In the genomic region with DNA sequence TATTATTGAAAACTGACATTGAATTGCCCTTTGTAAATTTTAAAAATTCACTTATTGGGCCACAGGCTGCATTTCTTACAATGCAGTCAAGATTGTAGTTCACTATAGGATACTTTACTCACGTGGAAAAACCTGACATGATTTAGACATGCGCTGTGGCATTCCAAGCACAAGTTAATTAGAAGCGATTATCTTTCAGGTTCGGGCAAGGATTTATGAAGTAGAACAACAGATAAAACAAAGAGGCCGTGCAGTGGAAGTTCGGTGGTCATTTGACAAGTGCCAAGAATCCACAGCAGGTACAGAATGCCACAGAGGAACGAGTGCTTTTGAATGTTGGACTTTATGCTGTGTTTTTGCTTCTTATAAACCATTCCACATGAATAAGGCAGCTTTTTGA, we compare ENCODE assay signal across 29 cellular contexts. TPM values are rescaled to one million over a fixed set of nuclear protein-coding genes. Genes with fewer than 3 reads are reported as not detected.
"Had no signal": no experiment of that assay in that cellular context is flagged by ENCODE, and none has a peak within 500 bp of the region (broad histone marks: within the 10 kb centered on the region; RNA-seq: fewer than 3 reads in every experiment).

No MANE protein-coding gene starts in this region.

- ATAC-seq: stimulated activated effector memory CD8-positive, alpha-beta T cell treated with anti-CD3 and anti-CD28 coated beads, Interleukin-12 subunit alpha, Interleukin-12 subunit beta, amount 100 ng/mL, for 72 hours; stimulated activated memory B cell treated with anti-CD40 and anti-IgM and Interleukin-4, amounts not matched to agents 10 μg/mL and 1 μg/mL and 100 μg/mL, for 72 hours; stimulated activated naive B cell treated with anti-CD40 and anti-IgM and Interleukin-4, amounts not matched to agents 10 μg/mL and 1 μg/mL and 100 μg/mL, for 72 hours; stimulated activated naive CD8-positive, alpha-beta T cell treated with anti-CD3 and anti-CD28 coated beads, Interleukin-15, amount 100 ng/mL, for 72 hours; stimulated activated naive CD8-positive, alpha-beta T cell treated with anti-CD3 and anti-CD28 coated beads, Interleukin-15, Interleukin-2, amounts not matched to agents 100 U/mL and 50 U/mL, for 24 hours; upper lobe of right lung had no signal

- H3K9me3 ChIP-seq: stomach, suprapubic skin, testis, thoracic aorta, thyroid gland, tibial artery, tibial nerve, transverse colon, upper lobe of left lung, upper lobe of right lung, uterus, vagina had no signal

- H3K27ac Mint-ChIP-seq: stimulated activated effector memory CD8-positive, alpha-beta T cell treated with anti-CD3 and anti-CD28 coated beads, Interleukin-12 subunit alpha, Interleukin-12 subunit beta, amount 100 ng/mL, for 72 hours; stimulated activated memory B cell treated with anti-CD40 and anti-IgM and Interleukin-4, amounts not matched to agents 10 μg/mL and 1 μg/mL and 100 μg/mL, for 72 hours; stimulated activated naive B cell treated with anti-CD40 and anti-IgM and Interleukin-4, amounts not matched to agents 10 μg/mL and 1 μg/mL and 100 μg/mL, for 72 hours; stimulated activated naive CD8-positive, alpha-beta T cell treated with anti-CD3 and anti-CD28 coated beads, Interleukin-15, amount 100 ng/mL, for 72 hours; stimulated activated naive CD8-positive, alpha-beta T cell treated with anti-CD3 and anti-CD28 coated beads, Interleukin-15, Interleukin-2, amounts not matched to agents 100 ng/mL and 50 ng/mL, for 24 hours; type B pancreatic cell had no signal

- H3K27ac ChIP-seq: stomach, suprapubic skin, testis, thoracic aorta, thyroid gland, tibial artery, tibial nerve, transverse colon, upper lobe of left lung, upper lobe of right lung, uterus, vagina had no signal

- DNase-seq: stimulated activated CD4-positive, alpha-beta T cell treated with anti-CD3 and anti-CD28 coated beads, Interleukin-2, amount 100 ng/mL, for 48 hours; stimulated activated CD4-positive, alpha-beta T cell treated with anti-CD3 and anti-CD28 coated beads, Interleukin-4, amount 100 ng/mL, for 1 hour; stimulated activated CD4-positive, alpha-beta T cell treated with anti-CD3 and anti-CD28 coated beads, Interleukin-4, amount 100 ng/mL, for 24 hours; stimulated activated CD4-positive, alpha-beta T cell treated with anti-CD3 and anti-CD28 coated beads, Interleukin-4, amount 100 ng/mL, for 4 hours; stimulated activated CD8-positive, alpha-beta memory T cell treated with anti-CD3 and anti-CD28 coated beads, Interleukin-4, amount 100 ng/mL, for 48 hours; stimulated activated naive B cell treated with anti-CD40 and anti-IgM and Interleukin-4, amounts not matched to agents 10 μg/mL and 1 μg/mL and 100 μg/mL, for 72 hours; stimulated activated naive CD4-positive, alpha-beta T cell; stimulated activated naive CD4-positive, alpha-beta T cell treated with Interleukin-2 at 50 U/mL for 16 hours; stimulated activated naive CD8-positive, alpha-beta T cell treated with anti-CD3 and anti-CD28 coated beads, Interleukin-15, amount 100 ng/mL, for 72 hours; stimulated activated naive CD8-positive, alpha-beta T cell treated with anti-CD3 and anti-CD28 coated beads, Interleukin-15, Interleukin-2, amounts not matched to agents 100 U/mL and 50 U/mL, for 24 hours; stomach; substantia nigra; testis; thyroid gland; tibial artery; transverse colon; trophoblast cell; upper lobe of left lung; upper lobe of right lung; uterus had no signal

- H3K4me3 Mint-ChIP-seq: stimulated activated effector memory CD8-positive, alpha-beta T cell treated with anti-CD3 and anti-CD28 coated beads, Interleukin-12 subunit alpha, Interleukin-12 subunit beta, amount 100 ng/mL, for 72 hours; stimulated activated memory B cell treated with anti-CD40 and anti-IgM and Interleukin-4, amounts not matched to agents 10 μg/mL and 1 μg/mL and 100 μg/mL, for 72 hours; stimulated activated naive B cell treated with anti-CD40 and anti-IgM and Interleukin-4, amounts not matched to agents 10 μg/mL and 1 μg/mL and 100 μg/mL, for 72 hours; stimulated activated naive CD8-positive, alpha-beta T cell treated with anti-CD3 and anti-CD28 coated beads, Interleukin-15, amount 100 ng/mL, for 72 hours; stimulated activated naive CD8-positive, alpha-beta T cell treated with anti-CD3 and anti-CD28 coated beads, Interleukin-15, Interleukin-2, amounts not matched to agents 100 ng/mL and 50 ng/mL, for 24 hours; type B pancreatic cell had no signal

- H3K4me3 ChIP-seq: stomach, suprapubic skin, testis, thoracic aorta, thyroid gland, tibial artery, tibial nerve, transverse colon, upper lobe of left lung, upper lobe of right lung, uterus, vagina had no signal

- H3K4me1 ChIP-seq: suprapubic skin, testis, tibial artery, uterus, vagina had no signal

- H3K27me3 ChIP-seq: stomach, suprapubic skin, testis, thyroid gland, tibial artery, tibial nerve, transverse colon, upper lobe of left lung, upper lobe of right lung, uterus, vagina had no signal

- H3K27me3 Mint-ChIP-seq: stimulated activated memory B cell treated with anti-CD40 and anti-IgM and Interleukin-4, amounts not matched to agents 10 μg/mL and 1 μg/mL and 100 μg/mL, for 72 hours; stimulated activated naive B cell treated with anti-CD40 and anti-IgM and Interleukin-4, amounts not matched to agents 10 μg/mL and 1 μg/mL and 100 μg/mL, for 72 hours; stimulated activated naive CD8-positive, alpha-beta T cell treated with anti-CD3 and anti-CD28 coated beads, Interleukin-15, Interleukin-2, amounts not matched to agents 100 ng/mL and 50 ng/mL, for 24 hours; type B pancreatic cell had no signal

- H3K36me3 ChIP-seq: stomach, suprapubic skin, thoracic aorta, thyroid gland, tibial artery, tibial nerve, transverse colon, upper lobe of left lung, upper lobe of right lung, uterus, vagina had no signal

- H3K36me3 Mint-ChIP-seq: stimulated activated effector memory CD8-positive, alpha-beta T cell treated with anti-CD3 and anti-CD28 coated beads, Interleukin-12 subunit alpha, Interleukin-12 subunit beta, amount 100 ng/mL, for 72 hours; stimulated activated memory B cell treated with anti-CD40 and anti-IgM and Interleukin-4, amounts not matched to agents 10 μg/mL and 1 μg/mL and 100 μg/mL, for 72 hours; stimulated activated naive B cell treated with anti-CD40 and anti-IgM and Interleukin-4, amounts not matched to agents 10 μg/mL and 1 μg/mL and 100 μg/mL, for 72 hours had no signal

- H3K9me3 Mint-ChIP-seq: stimulated activated effector memory CD8-positive, alpha-beta T cell treated with anti-CD3 and anti-CD28 coated beads, Interleukin-12 subunit alpha, Interleukin-12 subunit beta, amount 100 ng/mL, for 72 hours; stimulated activated memory B cell treated with anti-CD40 and anti-IgM and Interleukin-4, amounts not matched to agents 10 μg/mL and 1 μg/mL and 100 μg/mL, for 72 hours; stimulated activated naive B cell treated with anti-CD40 and anti-IgM and Interleukin-4, amounts not matched to agents 10 μg/mL and 1 μg/mL and 100 μg/mL, for 72 hours; stimulated activated naive CD8-positive, alpha-beta T cell treated with anti-CD3 and anti-CD28 coated beads, Interleukin-15, amount 100 ng/mL, for 72 hours; stimulated activated naive CD8-positive, alpha-beta T cell treated with anti-CD3 and anti-CD28 coated beads, Interleukin-15, Interleukin-2, amounts not matched to agents 100 ng/mL and 50 ng/mL, for 24 hours; type B pancreatic cell had no signal

RNA-seq across cellular contexts. Expression of a gene that starts 37.8 kb away (rescaled TPM):
- total RNA-seq: temporal lobe had no signal
